16 cellular contexts compared by ENCODE assay signal in the genomic region with DNA sequence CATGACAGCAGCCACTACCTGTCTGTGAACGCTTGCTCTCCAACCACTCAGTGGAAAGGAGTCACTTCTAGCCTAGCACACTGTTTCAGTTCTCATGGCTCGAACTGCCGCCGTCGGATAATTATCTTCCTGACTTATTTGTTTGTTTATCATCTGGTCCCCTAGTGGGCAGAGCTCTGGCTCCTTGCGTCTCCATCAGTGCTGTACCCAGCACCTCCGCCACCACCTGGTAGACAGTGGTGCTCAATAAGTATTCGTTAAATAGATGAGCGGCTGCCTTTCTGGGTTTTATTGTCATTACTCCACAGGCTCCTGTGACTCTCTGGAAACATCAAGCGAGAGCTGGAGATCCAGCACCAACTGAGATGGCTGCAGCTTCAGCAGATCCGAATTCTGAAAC.
A peak's percentile ranks its signal among the peaks of the same experiment; 100 is the strongest.
DNase-seq lines count a peak whose midpoint lies in the region; ATAC-seq and TF ChIP-seq lines count a peak whose summit lies in the region.
"Had no signal": no experiment of that assay in that cellular context is flagged by ENCODE, and none has a peak within 500 bp of the region (broad histone marks: within the 10 kb centered on the region; RNA-seq: fewer than 3 reads in every experiment).

No MANE protein-coding gene starts in this region.

- H3K79me2 ChIP-seq in GM23248 (ENCODE audit: insufficient read depth) = no peaks in the 10 kb centered on the region

- H3K4me3 Mint-ChIP-seq in neural crest cell = no peak overlapping the region
- H3K4me3 Mint-ChIP-seq in stimulated activated naive B cell treated with anti-CD40 and anti-IgM and Interleukin-4, amounts not matched to agents 10 μg/mL and 1 μg/mL and 100 μg/mL, for 72 hours = no peak overlapping the region

- no peak overlapping the region for H3K27ac ChIP-seq in GM23248
- H3K27ac ChIP-seq: right atrium auricular region had no signal

- no peaks in the 10 kb centered on the region for H3K9me3 ChIP-seq in GM23248 (ENCODE audit: low read depth)
- H3K9me3 ChIP-seq: ascending aorta, right atrium auricular region had no signal

- H3K4me3 ChIP-seq in GM23248 (no peak overlapping the region), NB4 (ENCODE audit: low read depth, low read length) (no peak overlapping the region)
- H3K4me3 ChIP-seq: ascending aorta, right atrium auricular region had no signal

- H3K4me1 ChIP-seq in GM23248 (ENCODE audit: insufficient read depth) = no peaks in the 10 kb centered on the region
- H3K4me1 ChIP-seq: right atrium auricular region had no signal

- H3K27ac Mint-ChIP-seq in neural crest cell (ENCODE audit: unreplicated experiment) = no peak overlapping the region
- no peak overlapping the region for H3K27ac Mint-ChIP-seq in stimulated activated naive B cell treated with anti-CD40 and anti-IgM and Interleukin-4, amounts not matched to agents 10 μg/mL and 1 μg/mL and 100 μg/mL, for 72 hours

- peaks cover 26% of the 10 kb centered on the region for H3K27me3 Mint-ChIP-seq in neural crest cell (ENCODE audit: low read depth)
- no peaks in the 10 kb centered on the region for H3K27me3 Mint-ChIP-seq in stimulated activated naive B cell treated with anti-CD40 and anti-IgM and Interleukin-4, amounts not matched to agents 10 μg/mL and 1 μg/mL and 100 μg/mL, for 72 hours

- in situ Hi-C loops in GM23248 (cut with MboI) = no loop called here

- no peak for TF ChIP-seq POLR2A in NB4 (IDR thresholded peaks at IDR 0.05; ENCODE audit: extremely low read depth, insufficient read length)

- no peaks in the 10 kb centered on the region for H3K4me1 Mint-ChIP-seq in neural crest cell
- no peaks in the 10 kb centered on the region for H3K4me1 Mint-ChIP-seq in stimulated activated naive B cell treated with anti-CD40 and anti-IgM and Interleukin-4, amounts not matched to agents 10 μg/mL and 1 μg/mL and 100 μg/mL, for 72 hours

- H2AFZ ChIP-seq in GM23248 = no peak overlapping the region

- H3K4me2 ChIP-seq in GM23248 (ENCODE audit: unreplicated experiment) = no peak overlapping the region

- H3K9ac ChIP-seq in GM23248 = no peak overlapping the region

- ATAC-seq in stimulated activated naive B cell treated with anti-CD40 and anti-IgM and Interleukin-4, amounts not matched to agents 10 μg/mL and 1 μg/mL and 100 μg/mL, for 72 hours (replicated peaks) = no peak

- H3K9me2 ChIP-seq in GM23248 (ENCODE audit: insufficient read depth) = no peaks in the 10 kb centered on the region

- no peaks in the 10 kb centered on the region for H3K9me3 Mint-ChIP-seq in neural crest cell
- H3K9me3 Mint-ChIP-seq in stimulated activated naive B cell treated with anti-CD40 and anti-IgM and Interleukin-4, amounts not matched to agents 10 μg/mL and 1 μg/mL and 100 μg/mL, for 72 hours = no peaks in the 10 kb centered on the region

- no peaks in the 10 kb centered on the region for H3F3A ChIP-seq in GM23248 (ENCODE audit: insufficient read depth)

- H3K36me3 Mint-ChIP-seq in neural crest cell (ENCODE audit: low read depth) = no peaks in the 10 kb centered on the region
- H3K36me3 Mint-ChIP-seq in stimulated activated naive B cell treated with anti-CD40 and anti-IgM and Interleukin-4, amounts not matched to agents 10 μg/mL and 1 μg/mL and 100 μg/mL, for 72 hours = no peaks in the 10 kb centered on the region

- no peaks in the 10 kb centered on the region for H4K20me1 ChIP-seq in GM23248 (ENCODE audit: insufficient read depth)

- TF ChIP-seq CTCF in NB4 (IDR thresholded peaks at IDR 0.05; ENCODE audit: low read depth, low read length) = no peak
- TF ChIP-seq CTCF in neural crest cell (conservative IDR thresholded peaks at IDR 0.05) = peak; percentile 26

- peaks cover 9% of the 10 kb centered on the region; the same call in 1 of the 2 replicates for H3K27me3 ChIP-seq in GM23248 (replicated peaks; ENCODE audit: insufficient read depth)
- H3K27me3 ChIP-seq: ascending aorta, right atrium auricular region had no signal

- 19 to 20% methylated on average over 11 of the region's 11 CpGs for WGBS in GM23248 (ENCODE audit: low coverage in 1 of 2, low lambda C conversion rate in 2 of 2, missing lambda C conversion rate in 2 of 2), 2 experiments

- H3K36me3 ChIP-seq in GM23248 (ENCODE audit: low read depth) = no peaks in the 10 kb centered on the region
- H3K36me3 ChIP-seq: ascending aorta, right atrium auricular region had no signal

- DNase-seq in GM23248 (peak; percentile 47), NB4 (ENCODE audit: low read depth) (peak; percentile 4), UCSD-AML1 (lab: John Stamatoyannopoulos, UW; ENCODE audit: unreplicated experiment) (peak; percentile 39), neural crest cell (ENCODE audit: low read depth, low spot score) (no peak), T-helper 1 cell (no peak), AML-193 (lab: John Stamatoyannopoulos, UW) (no peak), NOMO-1 (lab: John Stamatoyannopoulos, UW; ENCODE audit: unreplicated experiment in 2 of 2) (no peak)
- DNase-seq in stimulated activated naive B cell treated with anti-CD40 and anti-IgM and Interleukin-4, amounts not matched to agents 10 μg/mL and 1 μg/mL and 100 μg/mL, for 72 hours = no peak
- DNase-seq: activated naive CD4-positive, alpha-beta T cell; cerebellar nuclear complex; effector CD8-positive, alpha-beta T cell; NCI-H1694 treated with DMSO at 0.1 percent for 48 hours; NCI-H2227 treated with DMSO at 0.1 percent for 48 hours; stimulated activated CD4-positive, alpha-beta T cell treated with anti-CD3 and anti-CD28 coated beads, Interleukin-15, amount 100 ng/mL, for 24 hours had no signal

Comparison
In these comparisons a context has a peak if more than half of its experiments do, and no peak if none do; other contexts are left out.
1. DNase-seq: peak in GM23248 (single experiment), NB4 (single experiment) and UCSD-AML1 (single experiment); none in neural crest cell (single experiment), T-helper 1 cell (0 of 5), AML-193 (0 of 2), NOMO-1 (0 of 2) and stimulated activated naive B cell treated with anti-CD40 and anti-IgM and Interleukin-4, amounts not matched to agents 10 μg/mL and 1 μg/mL and 100 μg/mL, for 72 hours (single experiment).